25 cellular contexts compared by ENCODE assay signal in the genomic region with DNA sequence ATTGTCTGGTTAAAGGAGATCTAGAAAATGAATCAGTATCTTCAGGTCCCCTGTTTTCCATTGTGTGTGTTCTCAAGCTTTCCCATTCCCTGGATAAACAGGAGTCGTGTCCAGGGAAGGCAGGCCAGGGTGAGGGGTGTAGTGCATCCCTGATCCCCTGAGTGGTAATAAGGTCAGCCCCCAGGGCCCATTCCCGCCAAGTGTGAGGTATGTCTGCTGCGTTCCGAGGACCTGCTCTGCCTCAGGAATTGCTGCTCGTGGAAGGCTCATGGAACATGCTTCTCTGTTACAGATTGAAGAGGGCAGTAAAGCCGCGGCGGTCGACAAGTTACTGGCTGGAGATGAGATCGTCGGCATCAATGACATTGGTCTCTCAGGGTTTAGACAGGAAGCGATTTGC.
"Had no signal": no experiment of that assay in that cellular context is flagged by ENCODE, and none has a peak within 500 bp of the region (broad histone marks: within the 10 kb centered on the region; RNA-seq: fewer than 3 reads in every experiment).

No MANE protein-coding gene starts in this region.

- H3K4me3 ChIP-seq: breast epithelium, cardiac muscle cell, colonic mucosa, esophagus squamous epithelium had no signal

- H3K4me1 Mint-ChIP-seq: activated CD4-positive, alpha-beta T cell treated with anti-CD3 and anti-CD28 coated beads, Interleukin-2, amount 10 ng/mL, durations not matched to agents 24 days and 14 days had no signal

- H3K36me3 Mint-ChIP-seq: activated CD4-positive, alpha-beta memory T cell treated with anti-CD3 and anti-CD28 coated beads for 36 hours; activated CD8-positive, alpha-beta memory T cell treated with anti-CD3 and anti-CD28 coated beads, Interleukin-2, amount 10 ng/mL, durations not matched to agents 7 days and 5 days; activated naive CD4-positive, alpha-beta T cell treated with anti-CD3 and anti-CD28 coated beads, Interleukin-2, amount 10 ng/mL, durations not matched to agents 7 days and 5 days; activated naive CD4-positive, alpha-beta T cell treated with anti-CD3 and anti-CD28 coated beads, Interleukin-2, amount 50 U/mL, for 72 hours; activated naive CD8-positive, alpha-beta T cell treated with anti-CD3 and anti-CD28 coated beads, Interleukin-2, amount 10 ng/mL, durations not matched to agents 7 days and 5 days had no signal

- DNase-seq: activated CD4-positive, CD25-positive, alpha-beta regulatory T cell treated with anti-CD3 and anti-CD28 coated beads, Interleukin-2, amount 50 U/mL, for 72 hours; activated CD8-positive, alpha-beta memory T cell treated with anti-CD3 and anti-CD28 coated beads, Interleukin-2, amount 50 U/mL, for 4 hours; activated gamma-delta T cell; aorta; cerebellar nuclear complex; effector CD8-positive, alpha-beta T cell; esophagus squamous epithelium; T1000 had no signal

- H3K27ac Mint-ChIP-seq: activated CD4-positive, alpha-beta memory T cell treated with anti-CD3 and anti-CD28 coated beads for 36 hours; activated CD4-positive, alpha-beta T cell treated with anti-CD3 and anti-CD28 coated beads for 36 hours; activated CD4-positive, alpha-beta T cell treated with anti-CD3 and anti-CD28 coated beads, Interleukin-2, amount 10 ng/mL, durations not matched to agents 24 days and 14 days; activated CD8-positive, alpha-beta memory T cell treated with anti-CD3 and anti-CD28 coated beads, Interleukin-2, amount 10 ng/mL, durations not matched to agents 7 days and 5 days; activated CD8-positive, alpha-beta T cell treated with anti-CD3 and anti-CD28 coated beads, Interleukin-2, amount 10 ng/mL, durations not matched to agents 7 days and 5 days; activated naive CD4-positive, alpha-beta T cell treated with anti-CD3 and anti-CD28 coated beads, Interleukin-2, amount 10 ng/mL, durations not matched to agents 7 days and 5 days; activated naive CD4-positive, alpha-beta T cell treated with anti-CD3 and anti-CD28 coated beads, Interleukin-2, amount 50 U/mL, for 72 hours; activated naive CD8-positive, alpha-beta T cell treated with anti-CD3 and anti-CD28 coated beads, Interleukin-2, amount 10 ng/mL, durations not matched to agents 7 days and 5 days; T-helper 17 cell; T-helper 2 cell treated with Interferon-gamma antibody and Interleukin-4, amounts not matched to agents 5 μg/mL and 100 μg/mL, for 36 hours had no signal

- H3K36me3 ChIP-seq: breast epithelium, cardiac muscle cell, colonic mucosa, esophagus squamous epithelium, WERI-Rb-1 had no signal

- FAIRE-seq: endometrium, frontal cortex had no signal

- H3K27me3 Mint-ChIP-seq: brain had no signal

- H3K27ac ChIP-seq: breast epithelium, cardiac muscle cell, colonic mucosa, WERI-Rb-1 had no signal

- H3K9me3 Mint-ChIP-seq: activated CD4-positive, alpha-beta memory T cell treated with anti-CD3 and anti-CD28 coated beads for 36 hours; activated CD4-positive, alpha-beta T cell treated with anti-CD3 and anti-CD28 coated beads, Interleukin-2, amount 10 ng/mL, durations not matched to agents 24 days and 14 days; activated naive CD4-positive, alpha-beta T cell treated with anti-CD3 and anti-CD28 coated beads, Interleukin-2, amount 10 ng/mL, durations not matched to agents 7 days and 5 days; activated naive CD4-positive, alpha-beta T cell treated with anti-CD3 and anti-CD28 coated beads, Interleukin-2, amount 50 U/mL, for 72 hours; activated naive CD8-positive, alpha-beta T cell treated with anti-CD3 and anti-CD28 coated beads, Interleukin-2, amount 10 ng/mL, durations not matched to agents 7 days and 5 days; T-helper 2 cell treated with Interferon-gamma antibody and Interleukin-4, amounts not matched to agents 5 μg/mL and 100 μg/mL, for 36 hours had no signal

- H3K9me3 ChIP-seq: breast epithelium, colonic mucosa, esophagus squamous epithelium had no signal

- H3K27me3 ChIP-seq: cardiac muscle cell, colonic mucosa, esophagus squamous epithelium had no signal

- H3K4me3 Mint-ChIP-seq: activated CD4-positive, alpha-beta memory T cell treated with anti-CD3 and anti-CD28 coated beads for 36 hours; activated CD4-positive, alpha-beta T cell treated with anti-CD3 and anti-CD28 coated beads for 36 hours; activated CD4-positive, alpha-beta T cell treated with anti-CD3 and anti-CD28 coated beads, Interleukin-2, amount 10 ng/mL, durations not matched to agents 24 days and 14 days; activated CD8-positive, alpha-beta memory T cell treated with anti-CD3 and anti-CD28 coated beads, Interleukin-2, amount 10 ng/mL, durations not matched to agents 7 days and 5 days; activated CD8-positive, alpha-beta T cell treated with anti-CD3 and anti-CD28 coated beads, Interleukin-2, amount 10 ng/mL, durations not matched to agents 7 days and 5 days; activated naive CD4-positive, alpha-beta T cell treated with anti-CD3 and anti-CD28 coated beads, Interleukin-2, amount 10 ng/mL, durations not matched to agents 7 days and 5 days; activated naive CD8-positive, alpha-beta T cell treated with anti-CD3 and anti-CD28 coated beads, Interleukin-2, amount 10 ng/mL, durations not matched to agents 7 days and 5 days; T-helper 17 cell; T-helper 2 cell treated with Interferon-gamma antibody and Interleukin-4, amounts not matched to agents 5 μg/mL and 100 μg/mL, for 36 hours had no signal

- H3K4me1 ChIP-seq: breast epithelium, colonic mucosa had no signal
